Comparison of ENCODE assay signal across 18 cellular contexts in the genomic region with DNA sequence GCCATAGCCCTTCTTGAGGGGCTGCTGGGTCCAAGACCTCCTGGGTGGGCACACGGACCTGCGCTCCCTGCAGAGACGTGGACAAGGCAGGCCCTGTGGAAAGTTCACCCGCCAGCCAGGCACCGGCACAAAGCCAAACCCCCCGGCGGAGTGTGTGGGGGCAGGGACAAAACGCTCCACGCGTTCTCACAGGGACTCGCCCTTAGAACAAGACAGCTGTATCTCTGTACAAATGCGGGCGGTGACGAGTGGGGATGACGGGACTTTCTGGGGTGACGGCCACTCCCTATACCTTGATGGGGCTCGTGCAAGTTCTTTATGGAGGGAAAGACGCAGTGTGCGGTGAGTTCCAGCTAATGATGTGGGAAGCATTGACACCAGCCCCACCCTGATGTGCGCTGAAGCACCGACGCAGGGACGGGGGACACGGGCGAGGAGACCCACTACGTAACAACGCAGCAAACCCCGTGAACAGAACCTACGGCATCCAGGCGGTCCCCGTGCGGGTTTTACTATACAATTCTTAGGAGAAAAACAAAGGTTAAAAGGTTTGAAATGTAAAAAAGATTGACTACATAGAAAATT. TPM values are rescaled to one million over a fixed set of nuclear protein-coding genes. Genes with fewer than 3 reads are reported as not detected.
DNase-seq lines count a peak whose midpoint lies in the region; ATAC-seq and TF ChIP-seq lines count a peak whose summit lies in the region.
"Had no signal": no experiment of that assay in that cellular context is flagged by ENCODE, and none has a peak within 500 bp of the region (broad histone marks: within the 10 kb centered on the region; RNA-seq: fewer than 3 reads in every experiment).

No MANE protein-coding gene starts in this region.

- H3K4me3 ChIP-seq in BE2C (ENCODE audit: low read depth, low read length) (no peak overlapping the region), RWPE2 (ENCODE audit: severe bottlenecking) (no peak overlapping the region), sigmoid colon (no peak overlapping the region), lower leg skin (ENCODE audit: low read depth, poor library complexity, severe bottlenecking) (no peak overlapping the region)
- H3K4me3 ChIP-seq: breast epithelium, thoracic aorta had no signal

- ATAC-seq in RWPE2 (ENCODE audit: low read depth), result no peak
- ATAC-seq: left colon had no signal

- peaks cover 15% of the 10 kb centered on the region for H3K4me1 ChIP-seq in BE2C
- H3K4me1 ChIP-seq in RWPE2 (ENCODE audit: insufficient read depth, poor library complexity, severe bottlenecking), result no peaks in the 10 kb centered on the region
- peaks cover 0 to 23% (median 18%) of the 10 kb centered on the region in 4 donors for H3K4me1 ChIP-seq in sigmoid colon
- H3K4me1 ChIP-seq: breast epithelium had no signal

- H3K27me3 ChIP-seq in BE2C (no peaks in the 10 kb centered on the region), RWPE2 (ENCODE audit: insufficient read depth, poor library complexity, severe bottlenecking) (no peaks in the 10 kb centered on the region), sigmoid colon (no peaks in the 10 kb centered on the region)
- H3K27me3 ChIP-seq: breast epithelium, neutrophil had no signal

- no peak for TF ChIP-seq POLR2A in sigmoid colon (IDR thresholded peaks at IDR 0.05)
- TF ChIP-seq POLR2A in lower leg skin (IDR thresholded peaks at IDR 0.05), result no peak

- H3K36me3 ChIP-seq in BE2C, result no peaks in the 10 kb centered on the region
- H3K36me3 ChIP-seq in RWPE2 (ENCODE audit: low read depth), result no peaks in the 10 kb centered on the region
- peaks cover 0 to 7% (median 0%) of the 10 kb centered on the region in 4 donors for H3K36me3 ChIP-seq in sigmoid colon
- H3K36me3 ChIP-seq: neutrophil, thoracic aorta had no signal

- 89 to 97% methylated on average over 32 of the region's 32 CpGs for WGBS in sigmoid colon, 2 donors
- 89 to 91% methylated on average over 24 to 32 of the region's 32 CpGs for WGBS in lower leg skin, 2 donors

- peak; percentile 13 for DNase-seq in BE2C
- DNase-seq in RWPE2 (ENCODE audit: low spot score), result peak; percentile 44
- peak; percentile 47 for DNase-seq in medulla oblongata (ENCODE audit: extremely low spot score)
- DNase-seq in sigmoid colon, result no peak
- DNase-seq in A172 (ENCODE audit: low spot score), result no peak
- DNase-seq in DMS 273 treated with DMSO at 0.1 percent for 48 hours (lab: John Stamatoyannopoulos, UW), result no peak
- no peak for DNase-seq in lower leg skin (ENCODE audit: low spot score in 2 of 2)
- no peak for DNase-seq in GF-D8 (lab: John Stamatoyannopoulos, UW)
- DNase-seq: activated CD4-positive, alpha-beta T cell treated with anti-CD3 and anti-CD28 coated beads, Interleukin-2, amount 50 U/mL, for 48 hours; activated CD4-positive, CD25-positive, alpha-beta regulatory T cell; activated CD8-positive, alpha-beta memory T cell treated with anti-CD3 and anti-CD28 coated beads, Interleukin-2, amount 50 U/mL, for 48 hours; activated effector memory CD4-positive, alpha-beta T cell treated with anti-CD3 and anti-CD28 coated beads, Interleukin-2, amount 50 U/mL, for 16 hours; left colon; NCI-H187; T-helper 9 cell had no signal

- H3K27ac ChIP-seq in RWPE2 (ENCODE audit: poor library complexity, severe bottlenecking) (no peak overlapping the region), sigmoid colon (peak overlapping the region; percentile 65 to 73 (median 68))
- H3K27ac ChIP-seq: neutrophil had no signal

- intact Hi-C loops in sigmoid colon (cut with DNase I), result no loop called here
- intact Hi-C loops in lower leg skin (cut with DNase I; ENCODE audit: low total_unique reads), result no loop called here

- TF ChIP-seq CTCF in BE2C (IDR thresholded peaks at IDR 0.05; ENCODE audit: low read depth, low read length) (no peak), RWPE2 (IDR thresholded peaks at IDR 0.05; ENCODE audit: poor library complexity, severe bottlenecking) (no peak), sigmoid colon (IDR thresholded peaks at IDR 0.05) (no peak), lower leg skin (IDR thresholded peaks at IDR 0.05) (no peak)

- H3K9me3 ChIP-seq in BE2C (peaks cover 3% of the 10 kb centered on the region; the same call in 1 of the 2 replicates), RWPE2 (ENCODE audit: severe bottlenecking) (no peaks in the 10 kb centered on the region), sigmoid colon (no peaks in the 10 kb centered on the region)
- H3K9me3 ChIP-seq: breast epithelium, neutrophil, thoracic aorta had no signal

- TF ChIP-seq EP300 in sigmoid colon (IDR thresholded peaks at IDR 0.05), result no peak

RNA-seq across cellular contexts. Expression of a gene that starts 49.4 kb away (rescaled TPM):
- polyA plus RNA-seq in BE2C (2012; ENCODE audit: insufficient read depth, insufficient read length, low read depth), result 4.3 TPM
- total RNA-seq in sigmoid colon (10 to 100 TPM; 19.9 to 34.1 (median 31.0) TPM), lower leg skin (10 to 100 TPM; 31.3 to 68.3 (median 50.3) TPM)
- polyA plus RNA-seq in sigmoid colon, result 10 to 100 TPM in 1 of 3 donors, 1 to 10 TPM in 2; 1.2 to 13.2 (median 1.6) TPM
- total RNA-seq in A172 (2014; rRNA removed; shearing (Covaris generic)), result 14.1 and 25.1 TPM in 2 replicates

Comparison
In these comparisons a context has a peak if more than half of its experiments do, and no peak if none do; other contexts are left out.
1. DNase-seq: peak in BE2C (single experiment), RWPE2 (single experiment) and medulla oblongata (single experiment); none in sigmoid colon (single experiment), A172 (single experiment), DMS 273 treated with DMSO at 0.1 percent for 48 hours (single experiment), lower leg skin (0 of 2) and GF-D8 (single experiment).